1 cellular context compared by ENCODE assay signal in the genomic region with DNA sequence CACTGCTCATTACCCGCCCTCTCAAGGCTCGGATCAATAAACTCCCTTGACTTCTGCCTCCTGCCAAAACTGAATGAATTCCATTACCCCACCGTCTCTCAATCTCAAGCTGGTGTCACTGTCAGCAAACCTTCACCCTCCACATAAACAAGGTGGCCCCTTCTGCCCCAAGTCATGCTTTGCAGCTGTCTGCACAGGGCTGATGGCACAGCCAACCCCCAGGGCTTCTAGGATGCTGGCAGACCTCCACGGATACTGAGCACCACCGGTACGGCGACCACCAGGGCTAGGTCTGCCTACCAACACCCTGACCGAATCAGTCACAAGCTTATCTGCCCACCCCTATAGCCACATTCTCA.
TF ChIP-seq lines count a peak whose summit lies in the region.

No MANE protein-coding gene starts in this region.

TF ChIP-seq in IMR-90, 13 proteins besides CTCF, POLR2A, EP300 and RAD21:
- no peak for TF ChIP-seq MXI1 (IDR thresholded peaks at IDR 0.05; ENCODE audit: borderline replicate concordance, low read depth, low read length)
- no peak for TF ChIP-seq NFE2L2 (IDR thresholded peaks at IDR 0.05; ENCODE audit: low read depth, low read length)
- TF ChIP-seq RCOR1 (IDR thresholded peaks at IDR 0.05; ENCODE audit: insufficient replicate concordance, low read length) = no peak
- TF ChIP-seq FOS (IDR thresholded peaks at IDR 0.05; ENCODE audit: low read depth, low read length) = no peak
- no peak for TF ChIP-seq MAFK (IDR thresholded peaks at IDR 0.05; ENCODE audit: low read depth, low read length)
- no peak for TF ChIP-seq MAZ (IDR thresholded peaks at IDR 0.05; ENCODE audit: borderline replicate concordance, low read depth, low read length)
- no peak for TF ChIP-seq BHLHE40 (IDR thresholded peaks at IDR 0.05; ENCODE audit: low read depth, low read length)
- TF ChIP-seq RFX5 (IDR thresholded peaks at IDR 0.05; ENCODE audit: low read depth, low read length) = no peak
TF ChIP-seq in IMR-90: peak in this region for 0.
